ENCODE assay signal across 1 cellular context in the genomic region with DNA sequence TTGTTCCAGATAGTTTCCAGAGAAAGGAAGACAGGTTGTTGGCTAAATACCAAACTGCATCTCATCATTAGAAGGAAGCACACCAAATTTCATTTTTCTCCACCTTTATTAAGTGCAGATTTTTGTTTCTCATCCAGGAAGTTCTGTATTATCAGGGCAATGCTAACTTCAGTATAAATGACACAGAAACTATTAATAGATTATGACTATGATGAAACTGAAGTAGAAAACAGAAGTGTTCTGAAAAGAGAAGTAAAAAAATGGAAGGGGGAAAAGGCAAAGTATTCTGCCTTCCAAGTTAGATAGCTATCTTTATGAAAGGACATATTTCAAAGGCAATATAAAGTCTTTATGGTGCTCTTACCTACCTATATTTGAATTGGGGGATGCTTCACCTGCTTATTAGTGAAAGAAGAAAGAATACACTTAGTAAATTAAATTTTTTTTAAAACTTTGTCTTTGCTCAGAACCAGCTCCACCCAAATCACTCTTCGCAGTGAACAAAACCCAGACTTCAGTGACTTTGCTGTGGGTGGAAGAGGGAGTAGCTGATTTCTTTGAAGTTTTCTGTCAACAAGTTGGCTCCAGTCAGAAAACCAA.
TF ChIP-seq lines count a peak whose summit lies in the region.

No MANE protein-coding gene starts in this region.

TF ChIP-seq in GM12878, 131 proteins besides CTCF, POLR2A, EP300 and RAD21 (continued from another document and continues in another):
- TF ChIP-seq BRCA1 (IDR thresholded peaks at IDR 0.05; ENCODE audit: low read depth, low read length): no peak
- TF ChIP-seq HDAC2 (IDR thresholded peaks at IDR 0.05): no peak
- no peak; the same call in 1 of the 2 replicates for TF ChIP-seq CBX5 (IDR thresholded peaks at IDR 0.05; ENCODE audit: low read depth)
- TF ChIP-seq, protein P1, sequence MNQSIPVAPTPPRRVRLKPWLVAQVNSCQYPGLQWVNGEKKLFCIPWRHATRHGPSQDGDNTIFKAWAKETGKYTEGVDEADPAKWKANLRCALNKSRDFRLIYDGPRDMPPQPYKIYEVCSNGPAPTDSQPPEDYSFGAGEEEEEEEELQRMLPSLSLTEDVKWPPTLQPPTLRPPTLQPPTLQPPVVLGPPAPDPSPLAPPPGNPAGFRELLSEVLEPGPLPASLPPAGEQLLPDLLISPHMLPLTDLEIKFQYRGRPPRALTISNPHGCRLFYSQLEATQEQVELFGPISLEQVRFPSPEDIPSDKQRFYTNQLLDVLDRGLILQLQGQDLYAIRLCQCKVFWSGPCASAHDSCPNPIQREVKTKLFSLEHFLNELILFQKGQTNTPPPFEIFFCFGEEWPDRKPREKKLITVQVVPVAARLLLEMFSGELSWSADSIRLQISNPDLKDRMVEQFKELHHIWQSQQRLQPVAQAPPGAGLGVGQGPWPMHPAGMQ (IDR thresholded peaks at IDR 0.05; ENCODE audit: borderline replicate concordance): no peak
- TF ChIP-seq RFX5 (IDR thresholded peaks at IDR 0.05; ENCODE audit: low read depth, low read length): no peak
- TF ChIP-seq, protein P2, sequence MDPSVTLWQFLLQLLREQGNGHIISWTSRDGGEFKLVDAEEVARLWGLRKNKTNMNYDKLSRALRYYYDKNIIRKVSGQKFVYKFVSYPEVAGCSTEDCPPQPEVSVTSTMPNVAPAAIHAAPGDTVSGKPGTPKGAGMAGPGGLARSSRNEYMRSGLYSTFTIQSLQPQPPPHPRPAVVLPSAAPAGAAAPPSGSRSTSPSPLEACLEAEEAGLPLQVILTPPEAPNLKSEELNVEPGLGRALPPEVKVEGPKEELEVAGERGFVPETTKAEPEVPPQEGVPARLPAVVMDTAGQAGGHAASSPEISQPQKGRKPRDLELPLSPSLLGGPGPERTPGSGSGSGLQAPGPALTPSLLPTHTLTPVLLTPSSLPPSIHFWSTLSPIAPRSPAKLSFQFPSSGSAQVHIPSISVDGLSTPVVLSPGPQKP (IDR thresholded peaks at IDR 0.05; ENCODE audit: low read depth, low read length): no peak
- TF ChIP-seq E4F1 (IDR thresholded peaks at IDR 0.05; ENCODE audit: borderline replicate concordance, partially characterized antibody): no peak
- no peak for TF ChIP-seq YBX1 (IDR thresholded peaks at IDR 0.05)
- TF ChIP-seq LARP7 (IDR thresholded peaks at IDR 0.05): no peak
- no peak for TF ChIP-seq ASH2L (IDR thresholded peaks at IDR 0.05; ENCODE audit: borderline replicate concordance, low read depth)
- no peak; the same call in 1 of the 2 replicates for TF ChIP-seq ZNF687 (IDR thresholded peaks at IDR 0.05)
- TF ChIP-seq, protein P3, sequence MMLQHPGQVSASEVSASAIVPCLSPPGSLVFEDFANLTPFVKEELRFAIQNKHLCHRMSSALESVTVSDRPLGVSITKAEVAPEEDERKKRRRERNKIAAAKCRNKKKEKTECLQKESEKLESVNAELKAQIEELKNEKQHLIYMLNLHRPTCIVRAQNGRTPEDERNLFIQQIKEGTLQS (IDR thresholded peaks at IDR 0.05; ENCODE audit: borderline replicate concordance, extremely low read depth, low read depth, low read length): no peak
- no peak for TF ChIP-seq KDM1A (IDR thresholded peaks at IDR 0.05; ENCODE audit: borderline replicate concordance)
- TF ChIP-seq RB1 (IDR thresholded peaks at IDR 0.05; ENCODE audit: borderline replicate concordance): no peak
- no peak for TF ChIP-seq CBFB (IDR thresholded peaks at IDR 0.05; ENCODE audit: low read depth)
- TF ChIP-seq MYC (IDR thresholded peaks at IDR 0.05; ENCODE audit: insufficient read depth, insufficient read length, insufficient replicate concordance, low read length, severe bottlenecking): no peak
- TF ChIP-seq ZNF384 (IDR thresholded peaks at IDR 0.05; ENCODE audit: borderline replicate concordance, low read depth, low read length): peak; percentile 20; the same call in 1 of the 2 replicates
- TF ChIP-seq TARDBP (IDR thresholded peaks at IDR 0.05; ENCODE audit: borderline replicate concordance): no peak
- TF ChIP-seq ZNF24 (IDR thresholded peaks at IDR 0.05): no peak
- TF ChIP-seq POLR2AphosphoS2 (IDR thresholded peaks at IDR 0.05; ENCODE audit: low read depth, low read length): no peak
- 0 out of 2 replicates have a peak, but pooled peaks have one; percentile 22 for TF ChIP-seq YY1 (IDR thresholded peaks at IDR 0.05; ENCODE audit: low read depth, low read length)
- no peak for TF ChIP-seq BACH1 (IDR thresholded peaks at IDR 0.05; ENCODE audit: borderline replicate concordance)
- TF ChIP-seq FOXM1 (IDR thresholded peaks at IDR 0.05; ENCODE audit: low read depth, low read length): no peak; the same call in 1 of the 2 replicates
- no peak for TF ChIP-seq CREB1 (IDR thresholded peaks at IDR 0.05; ENCODE audit: low read depth)
- TF ChIP-seq DPF2 (IDR thresholded peaks at IDR 0.05): 0 out of 2 replicates have a peak, but pooled peaks have one; percentile 40
- TF ChIP-seq SMARCA5 (IDR thresholded peaks at IDR 0.05): no peak
- TF ChIP-seq PBX3 (IDR thresholded peaks at IDR 0.05; ENCODE audit: insufficient replicate concordance, low read depth, low read length): no peak
- no peak for TF ChIP-seq E2F4 (IDR thresholded peaks at IDR 0.05; ENCODE audit: low read depth, low read length)
- TF ChIP-seq CEBPB (IDR thresholded peaks at IDR 0.05; ENCODE audit: borderline replicate concordance in 1 of 2, low read depth in 2 of 2, low read length in 2 of 2): no peak
- TF ChIP-seq CHD4 (IDR thresholded peaks at IDR 0.05): no peak
- TF ChIP-seq, protein P4, sequence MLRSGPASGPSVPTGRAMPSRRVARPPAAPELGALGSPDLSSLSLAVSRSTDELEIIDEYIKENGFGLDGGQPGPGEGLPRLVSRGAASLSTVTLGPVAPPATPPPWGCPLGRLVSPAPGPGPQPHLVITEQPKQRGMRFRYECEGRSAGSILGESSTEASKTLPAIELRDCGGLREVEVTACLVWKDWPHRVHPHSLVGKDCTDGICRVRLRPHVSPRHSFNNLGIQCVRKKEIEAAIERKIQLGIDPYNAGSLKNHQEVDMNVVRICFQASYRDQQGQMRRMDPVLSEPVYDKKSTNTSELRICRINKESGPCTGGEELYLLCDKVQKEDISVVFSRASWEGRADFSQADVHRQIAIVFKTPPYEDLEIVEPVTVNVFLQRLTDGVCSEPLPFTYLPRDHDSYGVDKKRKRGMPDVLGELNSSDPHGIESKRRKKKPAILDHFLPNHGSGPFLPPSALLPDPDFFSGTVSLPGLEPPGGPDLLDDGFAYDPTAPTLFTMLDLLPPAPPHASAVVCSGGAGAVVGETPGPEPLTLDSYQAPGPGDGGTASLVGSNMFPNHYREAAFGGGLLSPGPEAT (IDR thresholded peaks at IDR 0.05; ENCODE audit: low read depth): peak; percentile 49; the same call in 1 of the 2 replicates
- peak; percentile 26; the same call in 1 of the 2 replicates for TF ChIP-seq PAX5 (IDR thresholded peaks at IDR 0.05; ENCODE audit: borderline replicate concordance, low read depth, low read length)
- no peak for TF ChIP-seq MTA3 (IDR thresholded peaks at IDR 0.05; ENCODE audit: borderline replicate concordance, low read length)
- no peak for TF ChIP-seq USF1 (IDR thresholded peaks at IDR 0.05; ENCODE audit: borderline replicate concordance, extremely low read length, insufficient read depth, low read depth, low read length)
- TF ChIP-seq RAD51 (IDR thresholded peaks at IDR 0.05): no peak
- TF ChIP-seq ETV6 (conservative IDR thresholded peaks at IDR 0.05 in 1 of 2, IDR thresholded peaks at IDR 0.05 in 1 of 2; ENCODE audit: borderline replicate concordance in 1 of 2, low read depth in 1 of 2): no peak
- no peak for TF ChIP-seq ZBED1 (IDR thresholded peaks at IDR 0.05; ENCODE audit: borderline replicate concordance)
- TF ChIP-seq, protein P5, sequence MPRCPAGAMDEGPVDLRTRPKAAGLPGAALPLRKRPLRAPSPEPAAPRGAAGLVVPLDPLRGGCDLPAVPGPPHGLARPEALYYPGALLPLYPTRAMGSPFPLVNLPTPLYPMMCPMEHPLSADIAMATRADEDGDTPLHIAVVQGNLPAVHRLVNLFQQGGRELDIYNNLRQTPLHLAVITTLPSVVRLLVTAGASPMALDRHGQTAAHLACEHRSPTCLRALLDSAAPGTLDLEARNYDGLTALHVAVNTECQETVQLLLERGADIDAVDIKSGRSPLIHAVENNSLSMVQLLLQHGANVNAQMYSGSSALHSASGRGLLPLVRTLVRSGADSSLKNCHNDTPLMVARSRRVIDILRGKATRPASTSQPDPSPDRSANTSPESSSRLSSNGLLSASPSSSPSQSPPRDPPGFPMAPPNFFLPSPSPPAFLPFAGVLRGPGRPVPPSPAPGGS (IDR thresholded peaks at IDR 0.05; ENCODE audit: borderline replicate concordance, insufficient read depth, low read depth, low read length, poor library complexity, severe bottlenecking): no peak
- no peak for TF ChIP-seq TAF1 (IDR thresholded peaks at IDR 0.05; ENCODE audit: borderline replicate concordance, low read depth, low read length)
- TF ChIP-seq CHD2 (IDR thresholded peaks at IDR 0.05; ENCODE audit: borderline replicate concordance, low read depth, low read length): no peak
- TF ChIP-seq ZNF274 (IDR thresholded peaks at IDR 0.05; ENCODE audit: insufficient read depth, insufficient read length): no peak
- TF ChIP-seq SPI1 (IDR thresholded peaks at IDR 0.05; ENCODE audit: borderline replicate concordance, insufficient read depth, low read depth, low read length): peak; percentile 46
- TF ChIP-seq ZZZ3 (IDR thresholded peaks at IDR 0.05; ENCODE audit: control insufficient read depth, insufficient read length, low read depth): no peak
- no peak for TF ChIP-seq CBX3 (IDR thresholded peaks at IDR 0.05; ENCODE audit: borderline replicate concordance, low read depth)
- no peak for TF ChIP-seq SUPT20H (IDR thresholded peaks at IDR 0.05; ENCODE audit: borderline replicate concordance, control insufficient read depth, low read depth, low read length)
- no peak for TF ChIP-seq ZNF207 (IDR thresholded peaks at IDR 0.05; ENCODE audit: borderline replicate concordance)
- TF ChIP-seq KAT2A (conservative IDR thresholded peaks at IDR 0.05; ENCODE audit: control insufficient read depth, low read depth, low read length): no peak
- no peak for TF ChIP-seq HDGF (IDR thresholded peaks at IDR 0.05)
